2 cellular contexts compared by ENCODE assay signal in genomic region chr16:48334325-48334724, GRCh38.
TF ChIP-seq lines count a peak whose summit lies in the region.

No MANE protein-coding gene starts in this region.

TF ChIP-seq in GM23338, 12 proteins besides CTCF, POLR2A, EP300 and RAD21:
- TF ChIP-seq STAT1 (IDR thresholded peaks at IDR 0.05; ENCODE audit: unreplicated experiment), result no peak
- TF ChIP-seq, protein P1, sequence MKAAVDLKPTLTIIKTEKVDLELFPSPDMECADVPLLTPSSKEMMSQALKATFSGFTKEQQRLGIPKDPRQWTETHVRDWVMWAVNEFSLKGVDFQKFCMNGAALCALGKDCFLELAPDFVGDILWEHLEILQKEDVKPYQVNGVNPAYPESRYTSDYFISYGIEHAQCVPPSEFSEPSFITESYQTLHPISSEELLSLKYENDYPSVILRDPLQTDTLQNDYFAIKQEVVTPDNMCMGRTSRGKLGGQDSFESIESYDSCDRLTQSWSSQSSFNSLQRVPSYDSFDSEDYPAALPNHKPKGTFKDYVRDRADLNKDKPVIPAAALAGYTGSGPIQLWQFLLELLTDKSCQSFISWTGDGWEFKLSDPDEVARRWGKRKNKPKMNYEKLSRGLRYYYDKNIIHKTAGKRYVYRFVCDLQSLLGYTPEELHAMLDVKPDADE (IDR thresholded peaks at IDR 0.05), result no peak

TF ChIP-seq in H1, 55 proteins besides CTCF, POLR2A, EP300 and RAD21:
- no peak for TF ChIP-seq EGR1 (IDR thresholded peaks at IDR 0.05; ENCODE audit: borderline replicate concordance, low read depth, low read length)
- TF ChIP-seq SUZ12 (IDR thresholded peaks at IDR 0.05; ENCODE audit: low read length), result no peak
- no peak for TF ChIP-seq KDM1A (IDR thresholded peaks at IDR 0.05; ENCODE audit: borderline replicate concordance, low read length)
- no peak for TF ChIP-seq SIX5 (IDR thresholded peaks at IDR 0.05; ENCODE audit: low read depth, low read length)
- no peak for TF ChIP-seq BRCA1 (IDR thresholded peaks at IDR 0.05; ENCODE audit: low read depth, low read length)
- TF ChIP-seq KDM5A (IDR thresholded peaks at IDR 0.05; ENCODE audit: low read length), result no peak
- TF ChIP-seq GABPA (IDR thresholded peaks at IDR 0.05; ENCODE audit: borderline replicate concordance, insufficient read depth, low read length), result no peak
- no peak for TF ChIP-seq SP2 (IDR thresholded peaks at IDR 0.05; ENCODE audit: low read length)
- TF ChIP-seq PHF8 (conservative IDR thresholded peaks at IDR 0.05; ENCODE audit: low read depth, low read length), result no peak
